In genomic region chr12:107442593-107442992, GRCh38 we compare ENCODE assay signal across 15 cellular contexts.
DNase-seq lines count a peak whose midpoint lies in the region; ATAC-seq and TF ChIP-seq lines count a peak whose summit lies in the region.
"Had no signal": no experiment of that assay in that cellular context is flagged by ENCODE, and none has a peak within 500 bp of the region (broad histone marks: within the 10 kb centered on the region; RNA-seq: fewer than 3 reads in every experiment).

No MANE protein-coding gene starts in this region.

- H3K4me1 ChIP-seq in stomach smooth muscle (ENCODE audit: control insufficient read depth, insufficient read depth, low read length): no peaks in the 10 kb centered on the region
- no peaks in the 10 kb centered on the region for H3K4me1 ChIP-seq in psoas muscle

- H3K4me1 Mint-ChIP-seq in activated CD8-positive, alpha-beta memory T cell treated with anti-CD3 and anti-CD28 coated beads, Interleukin-2, amount 10 ng/mL, durations not matched to agents 7 days and 5 days: peaks cover 11% of the 10 kb centered on the region
- H3K4me1 Mint-ChIP-seq in T-cell: peaks cover 27 to 37% (median 28%) of the 10 kb centered on the region in 3 donors

- 63 to 70% (median 64%) methylated on average over 3 of the region's 3 CpGs for WGBS in psoas muscle, 3 donors

- H3K27me3 ChIP-seq in stomach smooth muscle (ENCODE audit: control insufficient read depth in 1 of 2, insufficient read depth in 2 of 2, low read length in 2 of 2) (no peaks in the 10 kb centered on the region), psoas muscle (ENCODE audit: insufficient read depth in 3 of 3, low read length in 2 of 3) (no peaks in the 10 kb centered on the region)

- H3K36me3 Mint-ChIP-seq in activated CD8-positive, alpha-beta memory T cell treated with anti-CD3 and anti-CD28 coated beads, Interleukin-2, amount 10 ng/mL, durations not matched to agents 7 days and 5 days: no peaks in the 10 kb centered on the region
- H3K36me3 Mint-ChIP-seq in T-cell: peaks cover 9% of the 10 kb centered on the region

- H3K9ac ChIP-seq in stomach smooth muscle (ENCODE audit: low read length in 2 of 2): peak overlapping the region in 1 of 2 donors; percentile 25

- H3K27ac Mint-ChIP-seq in activated CD8-positive, alpha-beta memory T cell treated with anti-CD3 and anti-CD28 coated beads, Interleukin-2, amount 10 ng/mL, durations not matched to agents 7 days and 5 days: no peak overlapping the region
- no peak overlapping the region for H3K27ac Mint-ChIP-seq in T-cell

- no peak overlapping the region for H3K4me3 ChIP-seq in fibroblast of villous mesenchyme (ENCODE audit: low read depth, low read length)
- peak overlapping the region; percentile 0 to 67 for H3K4me3 ChIP-seq in stomach smooth muscle (ENCODE audit: low read length in 2 of 2)
- H3K4me3 ChIP-seq in psoas muscle: no peak overlapping the region
- H3K4me3 ChIP-seq: PC-9 had no signal

- peak overlapping the region; percentile 22 for H3K4me3 Mint-ChIP-seq in activated CD8-positive, alpha-beta memory T cell treated with anti-CD3 and anti-CD28 coated beads, Interleukin-2, amount 10 ng/mL, durations not matched to agents 7 days and 5 days
- H3K4me3 Mint-ChIP-seq in T-cell: peak overlapping the region; percentile 2 to 62 (median 55)

- H3K9me3 Mint-ChIP-seq in activated CD8-positive, alpha-beta memory T cell treated with anti-CD3 and anti-CD28 coated beads, Interleukin-2, amount 10 ng/mL, durations not matched to agents 7 days and 5 days (ENCODE audit: low read depth): no peaks in the 10 kb centered on the region
- no peaks in the 10 kb centered on the region for H3K9me3 Mint-ChIP-seq in T-cell

- H3K27me3 Mint-ChIP-seq in activated CD8-positive, alpha-beta memory T cell treated with anti-CD3 and anti-CD28 coated beads, Interleukin-2, amount 10 ng/mL, durations not matched to agents 7 days and 5 days: no peaks in the 10 kb centered on the region
- H3K27me3 Mint-ChIP-seq in T-cell: no peaks in the 10 kb centered on the region

- no peak for TF ChIP-seq CTCF in fibroblast of villous mesenchyme (IDR thresholded peaks at IDR 0.05; ENCODE audit: insufficient read depth, low read depth, low read length)
- TF ChIP-seq CTCF in psoas muscle (IDR thresholded peaks at IDR 0.05): no peak

- no peak for ATAC-seq in activated CD8-positive, alpha-beta memory T cell treated with anti-CD3 and anti-CD28 coated beads, Interleukin-2, amount 10 ng/mL, durations not matched to agents 7 days and 5 days
- ATAC-seq in T-cell (replicated peaks in 1 of 4): no peak
- ATAC-seq in psoas muscle: no peak

- intact Hi-C loops in psoas muscle (cut with DNase I): no loop called here

- no peaks in the 10 kb centered on the region for H3K9me3 ChIP-seq in stomach smooth muscle (ENCODE audit: control insufficient read depth in 2 of 2, low read length in 2 of 2)
- H3K9me3 ChIP-seq in psoas muscle: no peaks in the 10 kb centered on the region

- POLR2A ChIA-PET in T-cell (lab: Charles Lee): no interaction called here

- no peak for DNase-seq in activated CD8-positive, alpha-beta memory T cell treated with anti-CD3 and anti-CD28 coated beads, Interleukin-2, amount 10 ng/mL, durations not matched to agents 7 days and 5 days
- no peak for DNase-seq in activated CD8-positive, alpha-beta memory T cell treated with anti-CD3 and anti-CD28 coated beads for 24 hours
- DNase-seq in T-cell: no peak
- DNase-seq in fibroblast of villous mesenchyme (ENCODE audit: low read depth): peak; percentile 11
- DNase-seq in medulla oblongata (ENCODE audit: extremely low spot score): no peak
- no peak for DNase-seq in psoas muscle
- no peak for DNase-seq in cerebellar cortex (ENCODE audit: low spot score)
- DNase-seq: 8988T; activated naive CD4-positive, alpha-beta T cell; mesendoderm; NCI-H187 treated with DMSO at 0.1 percent for 48 hours; NCI-H524 treated with DMSO at 0.1 percent for 48 hours; nucleus accumbens; PC-9 had no signal

- CTCF ChIA-PET in activated CD8-positive, alpha-beta memory T cell treated with anti-CD3 and anti-CD28 coated beads, Interleukin-2, amount 10 ng/mL, durations not matched to agents 7 days and 5 days (lab: Charles Lee): no interaction called here
- CTCF ChIA-PET in T-cell (lab: Charles Lee): no interaction called here

- H3K27ac ChIP-seq in stomach smooth muscle (ENCODE audit: low read length) (no peak overlapping the region), psoas muscle (no peak overlapping the region)
- H3K27ac ChIP-seq: PC-9 had no signal

- H3K36me3 ChIP-seq in stomach smooth muscle (ENCODE audit: control insufficient read depth in 2 of 2, insufficient read depth in 2 of 2, low read length in 2 of 2): no peaks in the 10 kb centered on the region
- no peaks in the 10 kb centered on the region for H3K36me3 ChIP-seq in psoas muscle (ENCODE audit: insufficient read depth in 1 of 2, low read depth in 1 of 2)

Comparison
In these comparisons a context has a peak if more than half of its experiments do, and no peak if none do; other contexts are left out.
1. H3K4me3 ChIP-seq: peak in stomach smooth muscle (2 of 2); none in fibroblast of villous mesenchyme (single experiment) and psoas muscle (single experiment).